In genomic region chr18:61323951-61324350, GRCh38 we compare ENCODE assay signal across 2 cellular contexts.
A peak's percentile ranks its signal among the peaks of the same experiment; 100 is the strongest.
TF ChIP-seq lines count a peak whose summit lies in the region.

No MANE protein-coding gene starts in this region.

TF ChIP-seq in IMR-90, 13 proteins besides CTCF, POLR2A, EP300 and RAD21:
- TF ChIP-seq FOS (IDR thresholded peaks at IDR 0.05; ENCODE audit: low read depth, low read length) (no peak), ELK1 (IDR thresholded peaks at IDR 0.05; ENCODE audit: borderline replicate concordance, low read depth, low read length) (no peak), BHLHE40 (IDR thresholded peaks at IDR 0.05; ENCODE audit: low read depth, low read length) (no peak), RCOR1 (IDR thresholded peaks at IDR 0.05; ENCODE audit: insufficient replicate concordance, low read length) (no peak), CEBPB (IDR thresholded peaks at IDR 0.05; ENCODE audit: low read depth, low read length) (no peak), RFX5 (IDR thresholded peaks at IDR 0.05; ENCODE audit: low read depth, low read length) (no peak), USF2 (IDR thresholded peaks at IDR 0.05; ENCODE audit: low read depth, low read length) (no peak), SMC3 (IDR thresholded peaks at IDR 0.05; ENCODE audit: low read depth, low read length) (no peak), NFE2L2 (IDR thresholded peaks at IDR 0.05; ENCODE audit: low read depth, low read length) (no peak), MAZ (IDR thresholded peaks at IDR 0.05; ENCODE audit: borderline replicate concordance, low read depth, low read length) (no peak), CHD1 (IDR thresholded peaks at IDR 0.05; ENCODE audit: low read depth, low read length) (no peak), MAFK (IDR thresholded peaks at IDR 0.05; ENCODE audit: low read depth, low read length) (no peak), MXI1 (IDR thresholded peaks at IDR 0.05; ENCODE audit: borderline replicate concordance, low read depth, low read length) (no peak)

TF ChIP-seq in H1, 55 proteins besides CTCF, POLR2A, EP300 and RAD21:
- TF ChIP-seq ZNF274 (IDR thresholded peaks at IDR 0.05; ENCODE audit: borderline replicate concordance, extremely low read depth, low read length): 0 out of 2 replicates have a peak, but pooled peaks have one; percentile 2
- TF ChIP-seq POLR2AphosphoS5 (IDR thresholded peaks at IDR 0.05; ENCODE audit: low read depth, low read length): no peak
- TF ChIP-seq TAF7 (optimal IDR thresholded peaks at IDR 0.05; ENCODE audit: borderline replicate concordance, low read depth, low read length): no peak
- TF ChIP-seq KDM5A (IDR thresholded peaks at IDR 0.05; ENCODE audit: low read length): no peak
